ENCODE assay signal across 1 cellular context in genomic region chr20:62772994-62773858, GRCh38.
TF ChIP-seq lines count a peak whose summit lies in the region.

No MANE protein-coding gene starts in this region.

TF ChIP-seq in SK-N-SH, 30 proteins besides CTCF, POLR2A, EP300 and RAD21 (continued from another document):
- TF ChIP-seq USF2 (IDR thresholded peaks at IDR 0.05; ENCODE audit: borderline replicate concordance, low read depth, low read length): no peak
- TF ChIP-seq EZH2phosphoT487 (IDR thresholded peaks at IDR 0.05; ENCODE audit: borderline replicate concordance, low read depth): no peak
- TF ChIP-seq CHD2 (IDR thresholded peaks at IDR 0.05; ENCODE audit: low read length, partially characterized antibody): no peak
- TF ChIP-seq MXI1 (IDR thresholded peaks at IDR 0.05; ENCODE audit: low read depth, low read length): no peak
- TF ChIP-seq GABPA (IDR thresholded peaks at IDR 0.05; ENCODE audit: low read depth): no peak
